In the genomic region with DNA sequence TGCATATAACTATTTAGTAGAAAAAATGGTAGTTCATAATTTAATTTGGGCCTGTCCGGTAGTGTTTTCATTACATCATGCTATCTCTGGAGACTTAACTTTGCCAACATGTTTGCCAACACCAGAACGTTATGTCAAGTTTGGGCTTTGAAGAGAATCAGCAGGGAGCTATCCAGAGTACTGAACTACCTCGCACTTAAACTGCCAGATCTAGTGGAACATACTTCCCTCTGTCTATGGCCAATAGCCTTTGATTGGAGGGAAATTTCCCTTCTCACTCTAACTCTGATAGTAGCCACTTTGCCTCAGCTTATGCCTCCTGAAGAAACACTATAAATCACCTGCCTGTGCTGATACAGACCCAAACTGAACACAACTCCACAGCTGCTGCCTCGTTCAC, we compare ENCODE assay signal across 9 cellular contexts. TPM values are rescaled to one million over a fixed set of nuclear protein-coding genes. Genes with fewer than 3 reads are reported as not detected.
DNase-seq lines count a peak whose midpoint lies in the region; ATAC-seq, FAIRE-seq and TF ChIP-seq lines count a peak whose summit lies in the region.
"Had no signal": no experiment of that assay in that cellular context is flagged by ENCODE, and none has a peak within 500 bp of the region (broad histone marks: within the 10 kb centered on the region; RNA-seq: fewer than 3 reads in every experiment).

No MANE protein-coding gene starts in this region.

- H2AFZ ChIP-seq in Karpas-422 (ENCODE audit: low read length) (no peak overlapping the region), K562 (ENCODE audit: low read depth, low read length) (no peak overlapping the region)

- peaks cover 30% of the 10 kb centered on the region for H3K4me1 ChIP-seq in Karpas-422 (ENCODE audit: low read length)
- no peaks in the 10 kb centered on the region for H3K4me1 ChIP-seq in K562 (replicated peaks in 1 of 2; ENCODE audit: control insufficient read depth in 2 of 2, insufficient read depth in 2 of 2, low read length in 2 of 2)
- no peaks in the 10 kb centered on the region for H3K4me1 ChIP-seq in right lobe of liver
- H3K4me1 ChIP-seq in effector memory CD4-positive, alpha-beta T cell (ENCODE audit: control insufficient read depth, insufficient read depth, low read length, poor library complexity, severe bottlenecking), result no peaks in the 10 kb centered on the region

- H3K27me3 ChIP-seq in Karpas-422 (ENCODE audit: low read length) (no peaks in the 10 kb centered on the region), K562 (ENCODE audit: control insufficient read depth in 2 of 2, insufficient read depth in 2 of 2, low read length in 2 of 2) (no peaks in the 10 kb centered on the region), right lobe of liver (no peaks in the 10 kb centered on the region)
- no peaks in the 10 kb centered on the region for H3K27me3 ChIP-seq in effector memory CD4-positive, alpha-beta T cell (replicated peaks; ENCODE audit: control insufficient read depth, insufficient read depth, low read length, poor library complexity, severe bottlenecking)

- no TSS peak for BruUV-seq in K562 (replicated peaks; lab: Mats Ljungman, UMichigan)

- TF ChIP-seq RAD21 in K562 (CRISPR knock-in tag; conservative IDR thresholded peaks at IDR 0.05 in 1 of 2, IDR thresholded peaks at IDR 0.05 in 1 of 2), result no peak

- TF ChIP-seq POLR2A in K562 (conservative IDR thresholded peaks at IDR 0.05) (no peak), right lobe of liver (IDR thresholded peaks at IDR 0.05) (no peak)

- CTCF ChIA-PET in K562 (lab: Yijun Ruan, JAX; ENCODE audit: low intra/inter-chr PET ratio), result no interaction called here
- CTCF ChIA-PET in activated CD4-positive, alpha-beta memory T cell treated with anti-CD3 and anti-CD28 coated beads, Interleukin-2, amount 10 ng/mL, durations not matched to agents 7 days and 5 days (lab: Charles Lee), result interaction anchor here (0.7 kb wide), 1 partner anchor 182 kb away, joined by 3 read pairs; no protein-coding TSS in a partner anchor

- no peaks in the 10 kb centered on the region for H3K9me2 ChIP-seq in Karpas-422 (replicated peaks; ENCODE audit: insufficient read depth, low read length)

- H4K20me1 ChIP-seq in Karpas-422 (ENCODE audit: insufficient read depth, low read depth, low read length) (no peaks in the 10 kb centered on the region), K562 (replicated peaks; ENCODE audit: control insufficient read depth, insufficient read depth, low read length) (no peaks in the 10 kb centered on the region)

- H3K4me2 ChIP-seq in Karpas-422 (ENCODE audit: low read depth, low read length, poor library complexity, severe bottlenecking), result no peak overlapping the region
- no peak overlapping the region for H3K4me2 ChIP-seq in K562 (ENCODE audit: insufficient read depth, low read length)

- TF ChIP-seq EP300 in K562 (IDR thresholded peaks at IDR 0.05; ENCODE audit: low read length), result no peak

- H3K36me3 Mint-ChIP-seq in mesothelial cell of epicardium, result no peaks in the 10 kb centered on the region
- H3K36me3 Mint-ChIP-seq in activated CD4-positive, alpha-beta memory T cell treated with anti-CD3 and anti-CD28 coated beads, Interleukin-2, amount 10 ng/mL, durations not matched to agents 7 days and 5 days (ENCODE audit: low read depth), result no peaks in the 10 kb centered on the region
- H3K36me3 Mint-ChIP-seq: activated naive CD4-positive, alpha-beta T cell treated with anti-CD3 and anti-CD28 coated beads, Interleukin-2, amount 50 U/mL, for 24 hours had no signal

- no peak overlapping the region for H3K27ac ChIP-seq in Karpas-422 (ENCODE audit: low read length)
- H3K27ac ChIP-seq in K562 (ENCODE audit: extremely low read depth, low read depth, low read length), result no peak overlapping the region
- H3K27ac ChIP-seq in right lobe of liver, result no peak overlapping the region
- no peak overlapping the region for H3K27ac ChIP-seq in effector memory CD4-positive, alpha-beta T cell (ENCODE audit: insufficient read depth, low read length, poor library complexity, severe bottlenecking)

- H3K27ac Mint-ChIP-seq in mesothelial cell of epicardium, result no peak overlapping the region
- no peak overlapping the region for H3K27ac Mint-ChIP-seq in activated CD4-positive, alpha-beta memory T cell treated with anti-CD3 and anti-CD28 coated beads, Interleukin-2, amount 10 ng/mL, durations not matched to agents 7 days and 5 days
- H3K27ac Mint-ChIP-seq: activated naive CD4-positive, alpha-beta T cell treated with anti-CD3 and anti-CD28 coated beads, Interleukin-2, amount 50 U/mL, for 24 hours had no signal

- no peak for FAIRE-seq in K562 (lab: Jason Lieb, UNC)

- H3K36me3 ChIP-seq in Karpas-422 (ENCODE audit: insufficient read depth, low read length) (no peaks in the 10 kb centered on the region), K562 (ENCODE audit: control insufficient read depth, insufficient read depth, low read length) (no peaks in the 10 kb centered on the region), right lobe of liver (no peaks in the 10 kb centered on the region)
- no peaks in the 10 kb centered on the region for H3K36me3 ChIP-seq in effector memory CD4-positive, alpha-beta T cell (ENCODE audit: control insufficient read depth, insufficient read depth, low read length)

- H3K79me2 ChIP-seq in Karpas-422 (ENCODE audit: low read length) (no peaks in the 10 kb centered on the region), K562 (ENCODE audit: control insufficient read depth, insufficient read depth, low read length) (no peaks in the 10 kb centered on the region)

- POLR2A ChIA-PET in K562 (lab: Yijun Ruan, JAX), result no interaction called here
- POLR2A ChIA-PET in activated CD4-positive, alpha-beta memory T cell treated with anti-CD3 and anti-CD28 coated beads, Interleukin-2, amount 10 ng/mL, durations not matched to agents 7 days and 5 days (lab: Charles Lee), result no interaction called here

- no peaks in the 10 kb centered on the region for H3K9me3 Mint-ChIP-seq in mesothelial cell of epicardium
- no peaks in the 10 kb centered on the region for H3K9me3 Mint-ChIP-seq in activated CD4-positive, alpha-beta memory T cell treated with anti-CD3 and anti-CD28 coated beads, Interleukin-2, amount 10 ng/mL, durations not matched to agents 7 days and 5 days
- H3K9me3 Mint-ChIP-seq: activated naive CD4-positive, alpha-beta T cell treated with anti-CD3 and anti-CD28 coated beads, Interleukin-2, amount 50 U/mL, for 24 hours had no signal

- in situ Hi-C loops in K562 (cut with MboI), result no loop called here

- H3K9me3 ChIP-seq in Karpas-422 (ENCODE audit: low read length) (no peaks in the 10 kb centered on the region), K562 (replicated peaks; ENCODE audit: control insufficient read depth, insufficient read depth, low read depth, low read length) (no peaks in the 10 kb centered on the region), right lobe of liver (no peaks in the 10 kb centered on the region)
- H3K9me3 ChIP-seq in effector memory CD4-positive, alpha-beta T cell (ENCODE audit: control insufficient read depth, low read length), result no peaks in the 10 kb centered on the region

- H3K27me3 Mint-ChIP-seq in mesothelial cell of epicardium (ENCODE audit: low read depth), result peaks cover 11% of the 10 kb centered on the region
- H3K27me3 Mint-ChIP-seq in activated CD4-positive, alpha-beta memory T cell treated with anti-CD3 and anti-CD28 coated beads, Interleukin-2, amount 10 ng/mL, durations not matched to agents 7 days and 5 days, result peaks cover 1% of the 10 kb centered on the region
- H3K27me3 Mint-ChIP-seq: activated naive CD4-positive, alpha-beta T cell treated with anti-CD3 and anti-CD28 coated beads, Interleukin-2, amount 50 U/mL, for 24 hours had no signal

- DNase-seq in Karpas-422, result peak; percentile 76
- no peak for DNase-seq in K562 (ENCODE audit: extremely low read depth in 1 of 4, low spot score in 3 of 4)
- DNase-seq in right lobe of liver, result no peak
- DNase-seq in effector memory CD4-positive, alpha-beta T cell, result no peak
- no peak for DNase-seq in mesothelial cell of epicardium (ENCODE audit: low spot score in 2 of 2, unreplicated experiment in 2 of 2)
- no peak for DNase-seq in activated CD4-positive, alpha-beta T cell treated with anti-CD3 and anti-CD28 coated beads, Interleukin-2, amount 50 U/mL, for 4 hours
- no peak for DNase-seq in activated CD4-positive, alpha-beta memory T cell treated with anti-CD3 and anti-CD28 coated beads, Interleukin-2, amount 10 ng/mL, durations not matched to agents 7 days and 5 days

- H3K9ac ChIP-seq in Karpas-422 (ENCODE audit: low read length) (no peak overlapping the region), K562 (ENCODE audit: insufficient read depth in 1 of 2, low read depth in 2 of 2, low read length in 2 of 2) (no peak overlapping the region)

- ATAC-seq in GM18858 (IDR thresholded peaks at IDR 0.05; ENCODE audit: unreplicated experiment) (peak; percentile 8), K562 (no peak), right lobe of liver (peak; percentile 46 to 76 (median 70))

- intact Hi-C loops in K562 (cut with micrococcal nuclease), result no loop called here
- intact Hi-C loops in right lobe of liver (cut with DNase I), result no loop called here

- H3K4me3 Mint-ChIP-seq in mesothelial cell of epicardium, result no peak overlapping the region
- H3K4me3 Mint-ChIP-seq in activated CD4-positive, alpha-beta memory T cell treated with anti-CD3 and anti-CD28 coated beads, Interleukin-2, amount 10 ng/mL, durations not matched to agents 7 days and 5 days, result no peak overlapping the region
- H3K4me3 Mint-ChIP-seq: activated naive CD4-positive, alpha-beta T cell treated with anti-CD3 and anti-CD28 coated beads, Interleukin-2, amount 50 U/mL, for 24 hours had no signal

- no peak for TF ChIP-seq CTCF in K562 (IDR thresholded peaks at IDR 0.05 in 2 of 3, conservative IDR thresholded peaks at IDR 0.05 in 1 of 3; ENCODE audit: insufficient read depth in 2 of 3, low read depth in 1 of 3, low read length in 3 of 3)
- no peak for TF ChIP-seq CTCF in right lobe of liver (IDR thresholded peaks at IDR 0.05)
- no peak for TF ChIP-seq CTCF in mesothelial cell of epicardium (IDR thresholded peaks at IDR 0.05; ENCODE audit: unreplicated experiment)

- H3K4me1 Mint-ChIP-seq in mesothelial cell of epicardium, result no peaks in the 10 kb centered on the region
- no peaks in the 10 kb centered on the region for H3K4me1 Mint-ChIP-seq in activated CD4-positive, alpha-beta memory T cell treated with anti-CD3 and anti-CD28 coated beads, Interleukin-2, amount 10 ng/mL, durations not matched to agents 7 days and 5 days
- H3K4me1 Mint-ChIP-seq: activated naive CD4-positive, alpha-beta T cell treated with anti-CD3 and anti-CD28 coated beads, Interleukin-2, amount 50 U/mL, for 24 hours had no signal

- no peaks in the 10 kb centered on the region for H3K9me1 ChIP-seq in K562 (ENCODE audit: control insufficient read depth, insufficient read depth, low read length)

- 0% methylated on average over 4 of the region's 4 CpGs for WGBS in K562 (ENCODE audit: insufficient coverage, low coverage, missing lambda C conversion rate)
- 28% methylated on average over 4 of the region's 4 CpGs for WGBS in right lobe of liver (ENCODE audit: insufficient coverage, low coverage, low lambda C conversion rate, missing lambda C conversion rate)

- H3K4me3 ChIP-seq in Karpas-422 (ENCODE audit: low read length) (no peak overlapping the region), K562 (no peak overlapping the region), right lobe of liver (no peak overlapping the region)
- H3K4me3 ChIP-seq in effector memory CD4-positive, alpha-beta T cell (ENCODE audit: insufficient read depth, low read depth, low read length, poor library complexity, severe bottlenecking), result no peak overlapping the region

RNA-seq across cellular contexts. Expression of gene LRRC53, which starts 10.0 kb away (rescaled TPM):
- not detected in 2 replicates for total RNA-seq in Karpas-422 (2014; rRNA removed; shearing (Covaris generic); ENCODE audit: low replicate concordance)
- total RNA-seq in K562 (2011; cell fraction: chromatin; rRNA removed; ENCODE audit: low replicate concordance), result not detected in 2 replicates
- total RNA-seq in K562 (2011; cell fraction: nucleolus; rRNA removed), result not detected in 2 replicates
- total RNA-seq in K562 (2011; cell fraction: nucleoplasm; rRNA removed), result not detected in 2 replicates
- total RNA-seq in K562 (2014; rRNA removed) (not detected in 2 replicates), K562 (2014; rRNA removed; fragmentation: Illumina TruSeq; extraction: Trizol) (not detected in 2 replicates), K562 (2015; rRNA removed; fragmentation: Illumina TruSeq; extraction: Trizol) (not detected in 2 replicates), K562 (2021) (not detected in 2 replicates), right lobe of liver (not detected), mesothelial cell of epicardium (not detected in 3 replicates)
- polyA plus RNA-seq in K562 (2011; rRNA removed) (not detected in 2 replicates), K562 (2014; fragmentation: Illumina TruSeq; extraction: Trizol) (not detected in 2 replicates), K562 (2014; fragmentation: Nextera tagmentation; extraction: Ambion mirVana) (not detected), K562 (2014; rRNA removed) (not detected in 2 replicates)
- polyA plus RNA-seq in K562 (2011; cell fraction: cytosol; rRNA removed), result not detected in 2 replicates
- not detected in 2 replicates for polyA plus RNA-seq in K562 (2011; cell fraction: nucleus; rRNA removed)
- polyA plus RNA-seq in K562 (2012), result not detected in 2 replicates
- not detected in 2 replicates for polyA minus RNA-seq in K562 (2011; rRNA and poly(A)+ RNA removed)
- polyA minus RNA-seq in K562 (2011; cell fraction: cytosol; rRNA and poly(A)+ RNA removed), result not detected in 2 replicates
- not detected in 2 replicates for polyA minus RNA-seq in K562 (2011; cell fraction: nucleus; rRNA and poly(A)+ RNA removed)
- not detected for total RNA-seq in activated CD4-positive, alpha-beta memory T cell treated with anti-CD3 and anti-CD28 coated beads, Interleukin-2, amount 10 ng/mL, durations not matched to agents 7 days and 5 days
